Comparison of ENCODE assay signal across 8 cellular contexts in genomic region chr7:150378853-150379589, GRCh38. TPM values are rescaled to one million over a fixed set of nuclear protein-coding genes. Genes with fewer than 3 reads are reported as not detected.
A peak's percentile ranks its signal among the peaks of the same experiment; 100 is the strongest.
DNase-seq lines count a peak whose midpoint lies in the region; ATAC-seq and TF ChIP-seq lines count a peak whose summit lies in the region.

Gene ZNF775, plus strand, starts transcription at chr7:150379330. Its CDS starts 9,141 bp downstream, at chr7:150388471.

- H3K36me3 ChIP-seq in heart right ventricle, result peaks cover 0 to 13% (median 0%) of the 10 kb centered on the region in 9 donors

- WGBS in heart right ventricle, 2 donors, result 1% methylated on average over 77 to 79 of the region's 79 CpGs

- ATAC-seq in HG02852 (IDR thresholded peaks at IDR 0.05; ENCODE audit: unreplicated experiment) (peak; percentile 77), heart right ventricle (peak; percentile 97 to 99 (median 98))

- H3K27ac ChIP-seq in heart right ventricle, result peak within 1 kb of the TSS; percentile 80 to 98 (median 96)

- in situ Hi-C loops in GM13977 (cut with MboI; ENCODE audit: low pct_unique_long_range_greater_than_20kb, low sequenced_read_pairs, unreplicated experiment), result no loop called here

- H3K4me3 Mint-ChIP-seq in type B pancreatic cell, result peak within 1 kb of the TSS; percentile 95

- no peaks in the 10 kb centered on the region for H3K27me3 ChIP-seq in heart right ventricle

- intact Hi-C loops in heart right ventricle (cut with DNase I), result loop anchor here in 1 of 10 donors (1.0 kb wide), 1 partner anchor 42 kb away; no protein-coding TSS in a partner anchor
- intact Hi-C loops in posterior cingulate gyrus (cut with DNase I), result no loop called here

- H3K27me3 Mint-ChIP-seq in type B pancreatic cell, result no peaks in the 10 kb centered on the region

- H3K4me1 Mint-ChIP-seq in type B pancreatic cell (ENCODE audit: unreplicated experiment), result peaks cover 70% of the 10 kb centered on the region

- H3K27ac Mint-ChIP-seq in type B pancreatic cell, result peak within 1 kb of the TSS; percentile 94

- peaks cover 7% of the 10 kb centered on the region for H3K36me3 Mint-ChIP-seq in type B pancreatic cell

- TF ChIP-seq CTCF in GM13977 (IDR thresholded peaks at IDR 0.05; ENCODE audit: extremely low read depth, insufficient read depth, missing control alignments), result no peak
- peak in 1 of 9 donors; percentile 3 for TF ChIP-seq CTCF in heart right ventricle (IDR thresholded peaks at IDR 0.05)
- TF ChIP-seq CTCF in type B pancreatic cell (conservative IDR thresholded peaks at IDR 0.05), result no peak

- DNase-seq in GM13977 (ENCODE audit: low spot score) (peak; percentile 100), NCI-H146 (lab: John Stamatoyannopoulos, UW) (peak; percentile 97), T follicular helper cell (ENCODE audit: low read depth) (peak; percentile 89), amniotic epithelial cell (ENCODE audit: low read depth) (peak; percentile 88), heart right ventricle (peak; percentile 95 to 96), posterior cingulate gyrus (peak; percentile 91 to 99 (median 96)), type B pancreatic cell (ENCODE audit: extremely low spot score, unreplicated experiment) (peak; percentile 97)

- H3K4me1 ChIP-seq in heart right ventricle, result peaks cover 5 to 44% (median 35%) of the 10 kb centered on the region in 9 donors

- H3K9me3 ChIP-seq in heart right ventricle, result no peaks in the 10 kb centered on the region

- peak within 1 kb of the TSS; percentile 70 to 98 (median 90) for H3K4me3 ChIP-seq in heart right ventricle

- H3K9me3 Mint-ChIP-seq in type B pancreatic cell, result no peaks in the 10 kb centered on the region

RNA-seq across cellular contexts. Expression of gene ZNF775, which starts in this region (rescaled TPM):
- total RNA-seq in heart right ventricle (1 to 10 TPM; 1.9 to 4.7 (median 2.9) TPM), type B pancreatic cell (ENCODE audit: low replicate concordance) (6.9 and 12.3 TPM in 2 replicates)
- 1 to 10 TPM; 2.4 to 4.3 TPM for polyA plus RNA-seq in heart right ventricle

Comparison
In these comparisons a context has a peak if more than half of its experiments do, and no peak if none do; other contexts are left out.
1. Peak in every context shown above with its lines: DNase-seq, ATAC-seq, H3K4me3 ChIP-seq and H3K27ac ChIP-seq.